ENCODE assay signal across 8 cellular contexts in the genomic region with DNA sequence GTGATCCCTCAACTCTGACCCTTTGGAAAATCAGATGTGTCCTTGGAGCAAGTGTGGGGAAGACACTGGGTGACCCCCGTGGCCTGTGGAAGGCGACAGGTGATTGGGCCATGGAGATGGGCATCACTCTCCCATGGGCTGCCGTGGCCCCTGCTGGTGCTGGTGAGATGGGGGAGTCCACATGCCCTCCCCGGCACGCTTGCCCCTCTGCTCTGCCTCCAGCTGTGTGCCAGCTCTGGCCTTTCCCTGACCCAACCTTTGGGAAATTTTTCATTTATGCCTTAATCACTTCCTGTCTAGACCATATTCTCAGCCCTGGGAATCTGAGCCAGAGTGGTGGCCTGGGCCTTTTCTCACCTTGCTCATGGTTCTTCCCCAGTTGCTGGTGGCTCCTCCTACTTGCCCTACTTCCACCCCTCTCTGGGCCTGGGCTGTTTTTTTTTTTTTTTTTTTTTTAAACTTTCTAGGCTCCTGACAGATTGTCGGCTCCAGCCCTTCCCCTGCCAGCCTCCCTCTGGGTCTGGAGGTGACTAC. TPM values are rescaled to one million over a fixed set of nuclear protein-coding genes. Genes with fewer than 3 reads are reported as not detected.
DNase-seq lines count a peak whose midpoint lies in the region; ATAC-seq and TF ChIP-seq lines count a peak whose summit lies in the region.

No MANE protein-coding gene starts in this region.

- no peak for TF ChIP-seq CTCF in esophagus muscularis mucosa (IDR thresholded peaks at IDR 0.05)
- no peak for TF ChIP-seq CTCF in ovary (IDR thresholded peaks at IDR 0.05)

- ATAC-seq in HG02884 (IDR thresholded peaks at IDR 0.05; ENCODE audit: unreplicated experiment), result no peak

- TF ChIP-seq POLR2A in esophagus muscularis mucosa (IDR thresholded peaks at IDR 0.05; ENCODE audit: low read depth) (no peak), ovary (IDR thresholded peaks at IDR 0.05) (no peak)

- H3K27ac ChIP-seq in esophagus muscularis mucosa (replicated peaks in 1 of 4) (peak overlapping the region; percentile 5 to 83 (median 44)), ovary (no peak overlapping the region)

- intact Hi-C loops in esophagus muscularis mucosa (cut with DNase I) (no loop called here), ovary (cut with DNase I) (no loop called here)

- H3K9me3 ChIP-seq in esophagus muscularis mucosa (no peaks in the 10 kb centered on the region), ovary (no peaks in the 10 kb centered on the region)

- peaks cover 44 to 71% (median 57%) of the 10 kb centered on the region in 4 donors for H3K4me1 ChIP-seq in esophagus muscularis mucosa
- H3K4me1 ChIP-seq in ovary (ENCODE audit: insufficient read depth), result peaks cover 15% of the 10 kb centered on the region

- TF ChIP-seq EP300 in esophagus muscularis mucosa (IDR thresholded peaks at IDR 0.05) (no peak), ovary (IDR thresholded peaks at IDR 0.05) (no peak)

- H3K27me3 ChIP-seq in esophagus muscularis mucosa (no peaks in the 10 kb centered on the region), ovary (no peaks in the 10 kb centered on the region)

- H3K36me3 ChIP-seq in esophagus muscularis mucosa (peaks cover 23 to 55% (median 38%) of the 10 kb centered on the region in 4 donors), ovary (no peaks in the 10 kb centered on the region)

- WGBS in esophagus muscularis mucosa, result 57% methylated on average over 1 of the region's 6 CpGs
- WGBS in ovary, 3 donors, result 91 to 94% (median 91%) methylated on average over 6 of the region's 6 CpGs

- DNase-seq in H4 (ENCODE audit: low spot score) (peak; percentile 18), esophagus muscularis mucosa (ENCODE audit: extremely low spot score) (no peak), ovary (no peak), NCI-H2196 (lab: John Stamatoyannopoulos, UW; ENCODE audit: unreplicated experiment) (no peak), AG20443 (ENCODE audit: low spot score) (no peak)
- DNase-seq in activated CD8-positive, alpha-beta memory T cell treated with anti-CD3 and anti-CD28 coated beads for 24 hours, result peak; percentile 76
- peak in 2 of 3 experiments; percentile 21 to 39 for DNase-seq in stimulated activated CD4-positive, alpha-beta T cell treated with anti-CD3 and anti-CD28 coated beads, TNF-alpha, amount 100 ng/mL, for 4 hours (ENCODE audit: low read depth in 3 of 3)

- no peak overlapping the region for H3K4me3 ChIP-seq in esophagus muscularis mucosa
- no peak overlapping the region for H3K4me3 ChIP-seq in ovary

RNA-seq across cellular contexts. Expression of gene RGS3, which starts 56.6 kb away (rescaled TPM):
- 36.4 and 37.1 TPM in 2 replicates for total RNA-seq in H4 (2014; rRNA removed; shearing (Covaris generic))
- total RNA-seq in esophagus muscularis mucosa (100 to 1,000 TPM in 1 of 4 donors, 10 to 100 TPM in 3; 37.3 to 121 (median 68.5) TPM), ovary (10 to 100 TPM in 6 of 7 donors, 1 to 10 TPM in 1; 6.1 to 49.3 (median 15.9) TPM)
- polyA plus RNA-seq in ovary, result 10 to 100 TPM; 15.0 to 15.4 TPM

Comparison
In these comparisons a context has a peak if more than half of its experiments do, and no peak if none do; other contexts are left out.
1. DNase-seq: peak in H4 (single experiment), activated CD8-positive, alpha-beta memory T cell treated with anti-CD3 and anti-CD28 coated beads for 24 hours (single experiment) and stimulated activated CD4-positive, alpha-beta T cell treated with anti-CD3 and anti-CD28 coated beads, TNF-alpha, amount 100 ng/mL, for 4 hours (2 of 3); none in esophagus muscularis mucosa (single experiment), ovary (0 of 5), NCI-H2196 (single experiment) and AG20443 (single experiment).
2. H3K27ac ChIP-seq: peak in esophagus muscularis mucosa (4 of 4); none in ovary (0 of 2).